In genomic region chr2:186690796-186691195, GRCh38 we compare ENCODE assay signal across 23 cellular contexts. TPM values are rescaled to one million over a fixed set of nuclear protein-coding genes. Genes with fewer than 3 reads are reported as not detected.
DNase-seq lines count a peak whose midpoint lies in the region; ATAC-seq, FAIRE-seq and TF ChIP-seq lines count a peak whose summit lies in the region.
"Had no signal": no experiment of that assay in that cellular context is flagged by ENCODE, and none has a peak within 500 bp of the region (broad histone marks: within the 10 kb centered on the region; RNA-seq: fewer than 3 reads in every experiment).

No MANE protein-coding gene starts in this region.

- peak overlapping the region; percentile 43 for H3K4me2 ChIP-seq in BLaER1
- no peak overlapping the region for H3K4me2 ChIP-seq in astrocyte (ENCODE audit: low read length)
- H3K4me2 ChIP-seq: SK-N-SH had no signal

- DNase-seq in M059J (ENCODE audit: low read depth) (peak; percentile 8), astrocyte (ENCODE audit: low read depth) (peak; percentile 41), iris pigment epithelial cell (ENCODE audit: low read depth) (peak; percentile 67), DMS 273 treated with DMSO at 0.1 percent for 48 hours (lab: John Stamatoyannopoulos, UW) (no peak), glomerular visceral epithelial cell (ENCODE audit: extremely low spot score) (no peak)
- DNase-seq: BE2C; CD4-positive, alpha-beta T cell; DMS53; MM.1S; NCI-H1092; NCI-H146; NCI-H2081; NCI-H510A; NCI-H748 treated with DMSO at 0.1 percent for 48 hours; NK-92 treated with Interleukin-12 subunit alpha and Interleukin-12 subunit beta, amount 100 ng/mL, for 24 hours; SHP77; SK-N-SH had no signal

- peaks cover 3% of the 10 kb centered on the region for H3K27me3 Mint-ChIP-seq in astrocyte (ENCODE audit: low read depth, unreplicated experiment)
- peaks cover 31% of the 10 kb centered on the region for H3K27me3 Mint-ChIP-seq in activated T-helper 17 cell treated with anti-CD3 and anti-CD28 coated beads, Interleukin-2, amount 50 U/mL, for 72 hours

- no peak overlapping the region for H2AFZ ChIP-seq in astrocyte (ENCODE audit: low read depth, low read length)

- TF ChIP-seq CTCF in astrocyte (IDR thresholded peaks at IDR 0.05; ENCODE audit: insufficient read depth, low read depth, low read length), result no peak

- FAIRE-seq in astrocyte (lab: Jason Lieb, UNC), result no peak
- FAIRE-seq: GM12892, GM18507, H1 had no signal

- H3K9me3 Mint-ChIP-seq in astrocyte (ENCODE audit: unreplicated experiment), result peaks cover 11% of the 10 kb centered on the region
- H3K9me3 Mint-ChIP-seq in activated T-helper 17 cell treated with anti-CD3 and anti-CD28 coated beads, Interleukin-2, amount 50 U/mL, for 72 hours, result peaks cover 14% of the 10 kb centered on the region

- no peak overlapping the region for H3K4me3 Mint-ChIP-seq in astrocyte (ENCODE audit: unreplicated experiment)
- H3K4me3 Mint-ChIP-seq in activated T-helper 17 cell treated with anti-CD3 and anti-CD28 coated beads, Interleukin-2, amount 50 U/mL, for 72 hours, result no peak overlapping the region
- H3K4me3 Mint-ChIP-seq: CD4-positive, alpha-beta T cell had no signal

- no peak overlapping the region for H3K27ac Mint-ChIP-seq in astrocyte (ENCODE audit: unreplicated experiment)
- no peak overlapping the region for H3K27ac Mint-ChIP-seq in activated T-helper 17 cell treated with anti-CD3 and anti-CD28 coated beads, Interleukin-2, amount 50 U/mL, for 72 hours
- H3K27ac Mint-ChIP-seq: CD4-positive, alpha-beta T cell had no signal

- peaks cover 5% of the 10 kb centered on the region for H3K4me1 Mint-ChIP-seq in astrocyte (ENCODE audit: low read depth, unreplicated experiment)
- H3K4me1 Mint-ChIP-seq in activated T-helper 17 cell treated with anti-CD3 and anti-CD28 coated beads, Interleukin-2, amount 50 U/mL, for 72 hours, result no peaks in the 10 kb centered on the region

- H3K4me3 ChIP-seq in BLaER1 (no peak overlapping the region), astrocyte (ENCODE audit: insufficient read depth, low read depth, low read length) (no peak overlapping the region)

- no peaks in the 10 kb centered on the region for H3K79me2 ChIP-seq in astrocyte (ENCODE audit: insufficient read depth, low read length)

- H3K4me1 ChIP-seq in BLaER1 (peaks cover 31% of the 10 kb centered on the region), astrocyte (ENCODE audit: insufficient read depth, low read length) (peaks cover 17% of the 10 kb centered on the region)
- H3K4me1 ChIP-seq: BE2C had no signal

- no peaks in the 10 kb centered on the region for H3K36me3 ChIP-seq in BLaER1
- no peaks in the 10 kb centered on the region for H3K36me3 ChIP-seq in astrocyte (ENCODE audit: insufficient read depth, low read length)
- H3K36me3 ChIP-seq: BE2C had no signal

- no peak for ATAC-seq in GM21360 (IDR thresholded peaks at IDR 0.05; ENCODE audit: unreplicated experiment)
- no peak for ATAC-seq in activated T-helper 17 cell treated with anti-CD3 and anti-CD28 coated beads, Interleukin-2, amount 50 U/mL, for 72 hours (replicated peaks)

- H3K27ac ChIP-seq in BLaER1, result no peak overlapping the region
- H3K27ac ChIP-seq in astrocyte (ENCODE audit: low read depth, low read length), result no peak overlapping the region

- H4K20me1 ChIP-seq in BLaER1, result no peaks in the 10 kb centered on the region
- no peaks in the 10 kb centered on the region for H4K20me1 ChIP-seq in astrocyte (ENCODE audit: insufficient read depth, low read length)

- H3K27me3 ChIP-seq in BLaER1 (peaks cover 12% of the 10 kb centered on the region; the same call in 1 of the 2 replicates), astrocyte (ENCODE audit: insufficient read depth, low read length) (no peaks in the 10 kb centered on the region)
- H3K27me3 ChIP-seq: BE2C had no signal

- H3K36me3 Mint-ChIP-seq in astrocyte (ENCODE audit: low read depth, unreplicated experiment), result no peaks in the 10 kb centered on the region
- no peaks in the 10 kb centered on the region for H3K36me3 Mint-ChIP-seq in activated T-helper 17 cell treated with anti-CD3 and anti-CD28 coated beads, Interleukin-2, amount 50 U/mL, for 72 hours (ENCODE audit: low read depth)

- H3K9me3 ChIP-seq in BLaER1 (peaks cover 28% of the 10 kb centered on the region), astrocyte (ENCODE audit: insufficient read depth, low read depth, low read length) (no peaks in the 10 kb centered on the region)
- H3K9me3 ChIP-seq: BE2C had no signal

- H3K9ac ChIP-seq in BLaER1 (no peak overlapping the region), astrocyte (ENCODE audit: low read length) (no peak overlapping the region)
- H3K9ac ChIP-seq: SK-N-SH had no signal

RNA-seq across cellular contexts. Expression of gene FAM171B, which starts 3.1 kb away (rescaled TPM):
- 0.69 and 1.7 TPM in 2 replicates for total RNA-seq in M059J (2014; rRNA removed; shearing (Covaris generic))
- 13.5 and 15.5 TPM in 2 replicates for total RNA-seq in astrocyte
- 1 to 10 TPM in 1 of 2 donors, under 1 TPM in 1; 0.67 to 1.2 TPM for total RNA-seq in activated T-helper 17 cell treated with anti-CD3 and anti-CD28 coated beads, Interleukin-2, amount 50 U/mL, for 72 hours

Comparison
In these comparisons a context has a peak if more than half of its experiments do, and no peak if none do; other contexts are left out.
1. DNase-seq: peak in M059J (single experiment), astrocyte (single experiment) and iris pigment epithelial cell (single experiment); none in DMS 273 treated with DMSO at 0.1 percent for 48 hours (single experiment) and glomerular visceral epithelial cell (single experiment).